In the genomic region with DNA sequence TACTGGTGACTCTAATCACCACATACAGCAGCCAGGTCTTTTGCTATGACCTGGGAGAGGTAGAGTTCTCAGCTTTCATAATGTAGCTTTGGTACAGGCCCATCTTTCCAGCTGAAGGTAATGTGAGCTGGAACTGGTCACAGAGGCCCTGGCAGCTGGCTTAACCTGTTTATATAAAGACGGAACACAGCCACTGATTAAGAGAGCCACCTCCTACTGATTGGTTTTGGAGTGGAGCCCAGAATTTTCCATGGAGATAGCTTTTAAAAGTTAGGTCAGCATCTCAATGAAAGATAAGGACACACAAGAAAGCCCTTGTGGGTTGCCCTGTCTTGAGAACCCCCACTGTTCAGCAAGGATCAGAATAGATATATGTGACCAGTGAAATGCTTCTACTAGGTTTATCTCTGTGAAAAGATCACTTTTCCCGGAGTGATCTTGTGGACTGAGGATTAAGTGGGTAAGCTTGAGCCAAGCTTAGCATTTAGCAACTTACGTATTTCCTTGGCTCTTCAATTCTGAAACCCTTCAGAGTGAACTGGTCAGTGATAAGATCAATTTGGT, we compare ENCODE assay signal across 9 cellular contexts.
DNase-seq lines count a peak whose midpoint lies in the region; ATAC-seq, FAIRE-seq and TF ChIP-seq lines count a peak whose summit lies in the region.
"Had no signal": no experiment of that assay in that cellular context is flagged by ENCODE, and none has a peak within 500 bp of the region (broad histone marks: within the 10 kb centered on the region; RNA-seq: fewer than 3 reads in every experiment).

No MANE protein-coding gene starts in this region.

- peak overlapping the region; percentile 55 for H3K14ac ChIP-seq in trophoblast cell (ENCODE audit: low read length)

- peak overlapping the region; percentile 79 for H2BK120ac ChIP-seq in trophoblast cell (ENCODE audit: insufficient read depth, low read length, poor library complexity)

- peak overlapping the region; percentile 93 for H4K91ac ChIP-seq in trophoblast cell (ENCODE audit: low read depth, low read length)

- no peak overlapping the region for H3K9ac ChIP-seq in trophoblast cell (ENCODE audit: low read length)

- no peak for TF ChIP-seq CTCF in epithelial cell of esophagus (IDR thresholded peaks at IDR 0.05; ENCODE audit: insufficient read depth, low read depth, low read length, missing control alignments)

- H3K4me1 ChIP-seq in trophoblast cell (ENCODE audit: control insufficient read depth in 1 of 2, insufficient read depth in 2 of 2, low read length in 2 of 2) = peaks cover 2 to 6% of the 10 kb centered on the region in 2 experiments

- peak; percentile 80 for DNase-seq in H4 (ENCODE audit: low spot score)
- DNase-seq in NCI-H460 (ENCODE audit: extremely low read depth, low read depth) = peak; percentile 9
- DNase-seq in epithelial cell of esophagus (ENCODE audit: low read depth) = peak; percentile 61
- no peak for DNase-seq in trophoblast cell
- no peak for DNase-seq in stimulated activated effector memory CD8-positive, alpha-beta T cell treated with anti-CD3 and anti-CD28 coated beads, Interleukin-12 subunit alpha, Interleukin-12 subunit beta, amount 100 ng/mL, for 72 hours (ENCODE audit: low spot score in 2 of 2)
- no peak for DNase-seq in frontal cortex (ENCODE audit: low spot score in 2 of 2)
- DNase-seq in activated CD8-positive, alpha-beta memory T cell treated with anti-CD3 and anti-CD28 coated beads, Interleukin-2, amount 50 U/mL, for 4 hours = no peak

- FAIRE-seq in frontal cortex (lab: Jason Lieb, UNC) = no peak

- H3K4me3 Mint-ChIP-seq in stimulated activated effector memory CD8-positive, alpha-beta T cell treated with anti-CD3 and anti-CD28 coated beads, Interleukin-12 subunit alpha, Interleukin-12 subunit beta, amount 100 ng/mL, for 72 hours = no peak overlapping the region
- H3K4me3 Mint-ChIP-seq: central memory CD8-positive, alpha-beta T cell had no signal

- no peak overlapping the region for H4K12ac ChIP-seq in trophoblast cell (ENCODE audit: low read depth, low read length)

- peak overlapping the region; percentile 24 for H3K4ac ChIP-seq in trophoblast cell (ENCODE audit: low read depth, low read length)

- WGBS in trophoblast cell (ENCODE audit: extremely low coverage, insufficient coverage, insufficient read length) = no CpG with 5 or more reads among the region's 3 CpGs

- H3K23ac ChIP-seq in trophoblast cell (ENCODE audit: low read length) = no peak overlapping the region

- H2BK12ac ChIP-seq in trophoblast cell (ENCODE audit: low read length) = peak overlapping the region; percentile 98

- peak overlapping the region; percentile 60 for H3K27ac ChIP-seq in trophoblast cell (ENCODE audit: low read depth, low read length)

- no peaks in the 10 kb centered on the region for H3K4me1 Mint-ChIP-seq in stimulated activated effector memory CD8-positive, alpha-beta T cell treated with anti-CD3 and anti-CD28 coated beads, Interleukin-12 subunit alpha, Interleukin-12 subunit beta, amount 100 ng/mL, for 72 hours
- H3K4me1 Mint-ChIP-seq: central memory CD8-positive, alpha-beta T cell had no signal

- peak overlapping the region; percentile 76 for H4K8ac ChIP-seq in trophoblast cell (ENCODE audit: low read depth, low read length)

- H3K9me3 Mint-ChIP-seq in stimulated activated effector memory CD8-positive, alpha-beta T cell treated with anti-CD3 and anti-CD28 coated beads, Interleukin-12 subunit alpha, Interleukin-12 subunit beta, amount 100 ng/mL, for 72 hours = no peaks in the 10 kb centered on the region
- H3K9me3 Mint-ChIP-seq: central memory CD8-positive, alpha-beta T cell had no signal

- peaks cover 6% of the 10 kb centered on the region for H3K79me1 ChIP-seq in trophoblast cell (ENCODE audit: low read length)

- no peaks in the 10 kb centered on the region for H3K36me3 Mint-ChIP-seq in stimulated activated effector memory CD8-positive, alpha-beta T cell treated with anti-CD3 and anti-CD28 coated beads, Interleukin-12 subunit alpha, Interleukin-12 subunit beta, amount 100 ng/mL, for 72 hours

- H3K27ac Mint-ChIP-seq in stimulated activated effector memory CD8-positive, alpha-beta T cell treated with anti-CD3 and anti-CD28 coated beads, Interleukin-12 subunit alpha, Interleukin-12 subunit beta, amount 100 ng/mL, for 72 hours = no peak overlapping the region

- H2BK5ac ChIP-seq in trophoblast cell (ENCODE audit: low read depth, low read length, poor library complexity) = peak overlapping the region; percentile 96

- H3K27me3 ChIP-seq in trophoblast cell (ENCODE audit: insufficient read depth, low read length) = no peaks in the 10 kb centered on the region

- H3K4me3 ChIP-seq in epithelial cell of esophagus (ENCODE audit: low read length) = no peak overlapping the region
- no peak overlapping the region for H3K4me3 ChIP-seq in trophoblast cell (ENCODE audit: low read depth, low read length)

- H3K4me2 ChIP-seq in trophoblast cell (ENCODE audit: low read length) = no peak overlapping the region

- peak overlapping the region; percentile 82 for H3K18ac ChIP-seq in trophoblast cell (ENCODE audit: low read length)

- H2AFZ ChIP-seq in trophoblast cell (ENCODE audit: insufficient read depth, low read length, poor library complexity) = no peak overlapping the region

- no peaks in the 10 kb centered on the region for H3K79me2 ChIP-seq in trophoblast cell (ENCODE audit: control insufficient read depth, insufficient read depth, low read length, poor library complexity)

- H3K9me3 ChIP-seq in trophoblast cell (ENCODE audit: insufficient read depth, low read depth, low read length) = no peaks in the 10 kb centered on the region

- ATAC-seq in stimulated activated effector memory CD8-positive, alpha-beta T cell treated with anti-CD3 and anti-CD28 coated beads, Interleukin-12 subunit alpha, Interleukin-12 subunit beta, amount 100 ng/mL, for 72 hours = no peak
- no peak for ATAC-seq in GM19395 (IDR thresholded peaks at IDR 0.05; ENCODE audit: unreplicated experiment)

- H3K36me3 ChIP-seq in trophoblast cell (ENCODE audit: control insufficient read depth in 1 of 2, insufficient read depth in 2 of 2, low read length in 2 of 2) = no peaks in the 10 kb centered on the region

- H2AK5ac ChIP-seq in trophoblast cell (ENCODE audit: low read length) = peak overlapping the region; percentile 52

Comparison
In these comparisons a context has a peak if more than half of its experiments do, and no peak if none do; other contexts are left out.
1. DNase-seq: peak in H4 (single experiment), NCI-H460 (single experiment) and epithelial cell of esophagus (single experiment); none in trophoblast cell (0 of 2), stimulated activated effector memory CD8-positive, alpha-beta T cell treated with anti-CD3 and anti-CD28 coated beads, Interleukin-12 subunit alpha, Interleukin-12 subunit beta, amount 100 ng/mL, for 72 hours (0 of 2), frontal cortex (0 of 2) and activated CD8-positive, alpha-beta memory T cell treated with anti-CD3 and anti-CD28 coated beads, Interleukin-2, amount 50 U/mL, for 4 hours (single experiment).